8 cellular contexts compared by ENCODE assay signal in the genomic region with DNA sequence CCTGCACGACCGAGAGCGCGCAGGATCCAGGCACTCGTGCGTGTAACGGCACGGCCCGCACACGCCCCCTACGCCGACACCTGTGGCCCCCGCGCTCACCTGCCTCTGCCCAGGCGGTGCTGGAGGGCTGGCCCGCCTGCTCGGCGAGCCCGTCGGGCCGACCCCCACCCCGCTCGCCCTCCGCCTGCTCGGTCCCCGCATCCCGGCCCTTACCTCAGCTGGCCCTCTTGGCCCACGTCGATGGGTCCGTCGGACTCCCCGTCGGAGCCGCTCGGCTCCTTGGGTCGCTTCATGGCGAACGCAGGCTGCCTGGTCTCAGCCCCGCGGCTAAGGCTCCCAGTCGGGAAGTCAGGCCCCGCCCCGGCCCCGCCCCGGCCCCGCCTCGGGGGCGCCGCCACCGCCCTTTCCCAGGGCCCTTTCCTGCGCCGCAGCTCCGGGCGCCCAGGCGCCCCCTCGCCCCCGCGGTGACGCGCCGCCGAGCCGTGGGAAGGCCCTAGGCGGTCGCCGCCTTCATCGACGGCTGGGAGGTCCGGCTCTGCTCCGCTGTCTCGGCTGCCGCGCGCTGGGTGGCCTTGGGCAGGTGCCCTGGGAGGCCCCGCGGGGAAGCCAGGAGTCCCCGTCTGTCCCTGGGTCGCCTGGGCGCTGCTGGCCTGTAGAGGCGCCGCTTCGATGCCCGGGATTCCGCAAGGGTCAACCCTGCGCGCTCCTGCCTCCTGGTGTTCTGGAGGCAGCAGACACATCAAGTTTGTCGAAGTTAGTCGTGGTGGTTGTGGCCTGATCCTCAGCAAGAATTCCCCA. TPM values are rescaled to one million over a fixed set of nuclear protein-coding genes. Genes with fewer than 3 reads are reported as not detected.
DNase-seq lines count a peak whose midpoint lies in the region; ATAC-seq and TF ChIP-seq lines count a peak whose summit lies in the region.

A gene (minus strand): TSS at position 311 of the 798 bp plus-strand sequence. CDS start 18 bp downstream, at position 293.

- WGBS in mesenchymal stem cell = 6% methylated on average over 87 of the region's 88 CpGs

- no peak within 1 kb of the TSS for H3K27ac ChIP-seq in mesenchymal stem cell (ENCODE audit: low read length, poor library complexity, severe bottlenecking)

- peak within 1 kb of the TSS in 1 of 2 experiments; percentile 97 for H3K14ac ChIP-seq in mesenchymal stem cell (ENCODE audit: low read length in 2 of 2)

- H2AK5ac ChIP-seq in mesenchymal stem cell (ENCODE audit: low read length, severe bottlenecking) = no peak within 1 kb of the TSS

- no peaks in the 10 kb centered on the region for H3K79me1 ChIP-seq in mesenchymal stem cell (replicated peaks; ENCODE audit: low read length, poor library complexity, severe bottlenecking)

- peak; percentile 21 for TF ChIP-seq CTCF in GM12873 (IDR thresholded peaks at IDR 0.05; ENCODE audit: insufficient read depth, low read depth, low read length, missing control alignments)

- peak within 1 kb of the TSS; percentile 53 for H4K91ac ChIP-seq in mesenchymal stem cell (ENCODE audit: low read length)

- no peak within 1 kb of the TSS for H3K9ac ChIP-seq in mesenchymal stem cell (ENCODE audit: low read length)

- no peak within 1 kb of the TSS for H2BK5ac ChIP-seq in mesenchymal stem cell (ENCODE audit: low read depth, low read length, poor library complexity, severe bottlenecking)

- H3K9me3 ChIP-seq in mesenchymal stem cell (ENCODE audit: control insufficient read depth, low read length) = no peaks in the 10 kb centered on the region

- peak within 1 kb of the TSS; percentile 79 to 89 for H3K18ac ChIP-seq in mesenchymal stem cell (ENCODE audit: low read depth in 1 of 2, low read length in 2 of 2)

- peaks cover 70 to 75% of the 10 kb centered on the region in 2 experiments for H3K27me3 ChIP-seq in mesenchymal stem cell (ENCODE audit: control insufficient read depth in 1 of 2, insufficient read depth in 1 of 2, low read length in 2 of 2)

- no peak within 1 kb of the TSS for H3K4me2 ChIP-seq in mesenchymal stem cell (ENCODE audit: low read length, poor library complexity, severe bottlenecking)

- peaks cover 3% of the 10 kb centered on the region for H3K4me1 ChIP-seq in mesenchymal stem cell (ENCODE audit: control insufficient read depth, insufficient read depth, low read depth, low read length)

- DNase-seq in NCI-H2196 treated with DMSO at 0.1 percent for 48 hours (lab: John Stamatoyannopoulos, UW; ENCODE audit: unreplicated experiment) (peak; percentile 81), ecto neural progenitor cell (ENCODE audit: low spot score) (peak; percentile 92), mesenchymal stem cell (peak; percentile 74), GOT3 (lab: John Stamatoyannopoulos, UW) (no peak)
- peak; percentile 50 for DNase-seq in activated CD4-positive, alpha-beta T cell treated with anti-CD3 and anti-CD28 coated beads, Interleukin-2, amount 50 U/mL, for 1 hour
- DNase-seq in stimulated activated CD8-positive, alpha-beta memory T cell treated with anti-CD3 and anti-CD28 coated beads, Interleukin-2, amount 100 ng/mL, for 48 hours (ENCODE audit: low read depth in 2 of 2) = peak; percentile 61 to 74

- ATAC-seq in HG02870 (IDR thresholded peaks at IDR 0.05; ENCODE audit: unreplicated experiment) = no peak

- peak within 1 kb of the TSS in 1 of 2 experiments; percentile 84 for H2BK12ac ChIP-seq in mesenchymal stem cell (ENCODE audit: low read length in 2 of 2)

- H3K4me3 ChIP-seq in mesenchymal stem cell (ENCODE audit: insufficient read depth in 1 of 2, low read depth in 1 of 2, low read length in 2 of 2) = peak within 1 kb of the TSS; percentile 28 to 56

- H4K8ac ChIP-seq in mesenchymal stem cell (ENCODE audit: low read length) = peak within 1 kb of the TSS; percentile 38

- peak within 1 kb of the TSS in 1 of 2 experiments; percentile 20 for H3K23ac ChIP-seq in mesenchymal stem cell (ENCODE audit: low read length in 2 of 2)

- no peak within 1 kb of the TSS for H2BK120ac ChIP-seq in mesenchymal stem cell (ENCODE audit: low read depth, low read length)

- peak within 1 kb of the TSS in 1 of 2 experiments; percentile 18 for H3K4ac ChIP-seq in mesenchymal stem cell (ENCODE audit: low read depth in 1 of 2, low read length in 2 of 2)

- peaks cover 0 to 2% of the 10 kb centered on the region in 2 experiments for H3K36me3 ChIP-seq in mesenchymal stem cell (ENCODE audit: control insufficient read depth in 1 of 2, insufficient read depth in 2 of 2, low read depth in 1 of 2, low read length in 2 of 2)

- peak within 1 kb of the TSS; percentile 36 for H2BK15ac ChIP-seq in mesenchymal stem cell (ENCODE audit: low read depth, poor library complexity, severe bottlenecking)

- H2AFZ ChIP-seq in mesenchymal stem cell (ENCODE audit: low read depth, low read length) = peak within 1 kb of the TSS; percentile 76

RNA-seq across cellular contexts. Expression of the gene that starts here (rescaled TPM):
- 1.3 TPM for polyA plus RNA-seq in mesenchymal stem cell (2013, experiment 1 of 2)
- polyA plus RNA-seq in mesenchymal stem cell (2013, experiment 2 of 2) = 1.3 TPM
